In genomic region chr4:83484500-83485431, GRCh38 we compare ENCODE assay signal across 7 cellular contexts. TPM values are rescaled to one million over a fixed set of nuclear protein-coding genes. Genes with fewer than 3 reads are reported as not detected.
A peak's percentile ranks its signal among the peaks of the same experiment; 100 is the strongest.
DNase-seq lines count a peak whose midpoint lies in the region; ATAC-seq and TF ChIP-seq lines count a peak whose summit lies in the region.

TSS of gene ABRAXAS1 (minus strand) at chr4:83485100. CDS start at chr4:83485072, 28 bp downstream.

- ATAC-seq in GM18508 (IDR thresholded peaks at IDR 0.05; ENCODE audit: insufficient read depth, unreplicated experiment): peak; percentile 85
- peak; percentile 95 for ATAC-seq in HG02981 (IDR thresholded peaks at IDR 0.05; ENCODE audit: unreplicated experiment)

- DNase-seq in NCI-H2029 (lab: John Stamatoyannopoulos, UW) (peak; percentile 87), T-helper 22 cell (ENCODE audit: low read depth) (peak; percentile 89), astrocyte of the hippocampus (ENCODE audit: low read depth, low spot score) (peak; percentile 99), hepatocyte (ENCODE audit: low spot score) (peak; percentile 98), retina (peak; percentile 95)

- H2AFZ ChIP-seq in hepatocyte: peak within 1 kb of the TSS; percentile 88

- peak within 1 kb of the TSS; percentile 91 for H3K27ac ChIP-seq in hepatocyte

- 2% methylated on average over 52 of the region's 93 CpGs for WGBS in hepatocyte (ENCODE audit: low lambda C conversion rate, missing lambda C conversion rate)

- no peak for TF ChIP-seq CTCF in hepatocyte (IDR thresholded peaks at IDR 0.05; ENCODE audit: poor library complexity)

- no peaks in the 10 kb centered on the region for H3K9me2 ChIP-seq in hepatocyte (replicated peaks; ENCODE audit: insufficient read depth)

- H4K20me1 ChIP-seq in hepatocyte (ENCODE audit: insufficient read depth, poor library complexity, severe bottlenecking): no peaks in the 10 kb centered on the region

- H3K27me3 ChIP-seq in hepatocyte: no peaks in the 10 kb centered on the region

- H3K4me1 ChIP-seq in hepatocyte (ENCODE audit: insufficient read depth): peaks cover 14% of the 10 kb centered on the region

- H3K9me3 ChIP-seq in hepatocyte (ENCODE audit: low read depth): no peaks in the 10 kb centered on the region

- H3K36me3 ChIP-seq in hepatocyte (replicated peaks; ENCODE audit: insufficient read depth, low read depth): no peaks in the 10 kb centered on the region

- H3K4me3 ChIP-seq in hepatocyte: peak within 1 kb of the TSS; percentile 89

- peaks cover 13% of the 10 kb centered on the region for H3K79me2 ChIP-seq in hepatocyte

- H3K4me2 ChIP-seq in hepatocyte: peak within 1 kb of the TSS; percentile 81

RNA-seq across cellular contexts. Expression of gene ABRAXAS1, which starts in this region (rescaled TPM):
- 16.0 and 18.0 TPM in 2 replicates for total RNA-seq in hepatocyte
- polyA plus RNA-seq in hepatocyte: 3.9 and 5.7 TPM in 2 replicates

Comparison
In these comparisons a context has a peak if more than half of its experiments do, and no peak if none do; other contexts are left out.
1. Peak in every context shown above with its lines: DNase-seq, ATAC-seq, H3K4me3 ChIP-seq and H3K27ac ChIP-seq.